10 cellular contexts compared by ENCODE assay signal in the genomic region with DNA sequence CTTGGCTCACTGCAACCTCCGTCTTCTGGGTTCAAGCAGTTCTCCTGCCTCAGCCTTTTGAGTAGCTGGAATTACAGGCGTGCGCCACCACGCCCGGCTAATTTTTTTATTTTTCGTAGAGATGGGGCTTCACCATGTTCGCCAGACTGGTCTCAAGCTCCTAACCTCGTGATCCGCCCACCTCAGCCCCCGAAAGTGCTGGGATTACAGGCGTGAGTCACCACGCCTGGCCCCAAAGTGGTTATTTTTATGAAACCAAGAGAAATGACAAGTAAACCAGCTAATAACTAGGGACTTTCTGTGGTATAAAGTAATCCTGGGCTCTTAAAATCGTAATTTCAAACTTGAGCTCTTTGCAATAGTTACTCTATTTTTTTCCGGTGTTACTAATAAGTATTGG. TPM values are rescaled to one million over a fixed set of nuclear protein-coding genes. Genes with fewer than 3 reads are reported as not detected.
DNase-seq lines count a peak whose midpoint lies in the region; ATAC-seq, FAIRE-seq and TF ChIP-seq lines count a peak whose summit lies in the region.
"Had no signal": no experiment of that assay in that cellular context is flagged by ENCODE, and none has a peak within 500 bp of the region (broad histone marks: within the 10 kb centered on the region; RNA-seq: fewer than 3 reads in every experiment).

No MANE protein-coding gene starts in this region.

- peak overlapping the region; percentile 90 for H3K27ac Mint-ChIP-seq in activated CD4-positive, alpha-beta memory T cell treated with anti-CD3 and anti-CD28 coated beads for 36 hours

- no peaks in the 10 kb centered on the region for H3K9me3 Mint-ChIP-seq in activated CD4-positive, alpha-beta memory T cell treated with anti-CD3 and anti-CD28 coated beads for 36 hours

- H3K36me3 ChIP-seq in small intestine (ENCODE audit: control insufficient read depth in 2 of 2, insufficient read depth in 2 of 2, low read length in 2 of 2) (no peaks in the 10 kb centered on the region), Peyer's patch (peaks cover 0 to 3% (median 0%) of the 10 kb centered on the region in 3 donors)

- POLR2A ChIA-PET in activated CD4-positive, alpha-beta memory T cell treated with anti-CD3 and anti-CD28 coated beads for 36 hours (lab: Charles Lee) = interaction anchor here (0.6 to 3.2 kb wide), 11 partner anchors 9 to 156 kb away, joined by 3 to 14 read pairs (median 4); a partner anchor contains a TSS

- no peak for FAIRE-seq in small intestine (lab: Jason Lieb, UNC)

- intact Hi-C loops in activated CD4-positive, alpha-beta memory T cell treated with anti-CD3 and anti-CD28 coated beads for 36 hours (cut with micrococcal nuclease) = loop anchor here (1.0 to 5.0 kb wide), 2 partner anchors 157 to 387 kb away; no protein-coding TSS in a partner anchor
- intact Hi-C loops in sciatic nerve (cut with DNase I) = no loop called here

- peak; percentile 90 for DNase-seq in activated CD4-positive, alpha-beta memory T cell treated with anti-CD3 and anti-CD28 coated beads for 36 hours
- DNase-seq in fibroblast of villous mesenchyme (ENCODE audit: low read depth) (peak; percentile 22), sciatic nerve (ENCODE audit: low spot score) (no peak), DMS153 (lab: John Stamatoyannopoulos, UW) (no peak), small intestine (no peak), Peyer's patch (no peak)
- DNase-seq in stimulated activated CD4-positive, alpha-beta T cell treated with anti-CD3 and anti-CD28 coated beads, TNF-alpha, amount 100 ng/mL, for 48 hours (ENCODE audit: low read depth in 3 of 3) = peak; percentile 43 to 57 (median 46)
- DNase-seq: foreskin keratinocyte had no signal

- H3K4me1 ChIP-seq in small intestine (ENCODE audit: control insufficient read depth in 2 of 2, insufficient read depth in 1 of 2, low read depth in 1 of 2, low read length in 1 of 2) (peaks cover 0 to 2% of the 10 kb centered on the region in 2 donors), Peyer's patch (peaks cover 0 to 18% (median 8%) of the 10 kb centered on the region in 4 donors)
- H3K4me1 ChIP-seq: foreskin keratinocyte had no signal

- ATAC-seq in GM18868 (IDR thresholded peaks at IDR 0.05; ENCODE audit: unreplicated experiment) = peak; percentile 25
- ATAC-seq in sciatic nerve = no peak
- ATAC-seq: foreskin keratinocyte had no signal

- H3K4me3 ChIP-seq in fibroblast of villous mesenchyme (ENCODE audit: low read depth, low read length) (no peak overlapping the region), small intestine (ENCODE audit: low read depth in 1 of 2, low read length in 2 of 2) (no peak overlapping the region), Peyer's patch (no peak overlapping the region)
- H3K4me3 ChIP-seq: lung had no signal

- H3K27me3 ChIP-seq in small intestine (ENCODE audit: control insufficient read depth in 2 of 2, insufficient read depth in 2 of 2, low read length in 2 of 2) (no peaks in the 10 kb centered on the region), Peyer's patch (no peaks in the 10 kb centered on the region)
- H3K27me3 ChIP-seq: foreskin keratinocyte had no signal

- H3K27ac ChIP-seq in small intestine (ENCODE audit: low read depth in 1 of 2, low read length in 1 of 2) (no peak overlapping the region), Peyer's patch (peak overlapping the region in 1 of 4 donors; percentile 14)
- H3K27ac ChIP-seq: foreskin keratinocyte had no signal

- peak overlapping the region; percentile 71 for H3K4me3 Mint-ChIP-seq in activated CD4-positive, alpha-beta memory T cell treated with anti-CD3 and anti-CD28 coated beads for 36 hours

- H3K36me3 Mint-ChIP-seq in activated CD4-positive, alpha-beta memory T cell treated with anti-CD3 and anti-CD28 coated beads for 36 hours = peaks cover 24% of the 10 kb centered on the region

- H3K9me3 ChIP-seq in small intestine (ENCODE audit: control insufficient read depth, low read depth) (no peaks in the 10 kb centered on the region), Peyer's patch (no peaks in the 10 kb centered on the region)

- H3K27me3 Mint-ChIP-seq in activated CD4-positive, alpha-beta memory T cell treated with anti-CD3 and anti-CD28 coated beads for 36 hours = no peaks in the 10 kb centered on the region

- CTCF ChIA-PET in activated CD4-positive, alpha-beta memory T cell treated with anti-CD3 and anti-CD28 coated beads for 36 hours (lab: Charles Lee) = interaction anchor here (0.8 to 1.5 kb wide), 8 partner anchors 17 to 273 kb away, joined by 3 to 6 read pairs (median 4); no protein-coding TSS in a partner anchor

- 72 to 80% (median 80%) methylated on average over 14 of the region's 14 CpGs for WGBS in small intestine, 3 donors

- peaks cover 51% of the 10 kb centered on the region for H3K4me1 Mint-ChIP-seq in activated CD4-positive, alpha-beta memory T cell treated with anti-CD3 and anti-CD28 coated beads for 36 hours (ENCODE audit: low read depth)

- TF ChIP-seq POLR2A in Peyer's patch (IDR thresholded peaks at IDR 0.05) = no peak

- no peak for TF ChIP-seq CTCF in fibroblast of villous mesenchyme (IDR thresholded peaks at IDR 0.05; ENCODE audit: insufficient read depth, low read depth, low read length)
- TF ChIP-seq CTCF in Peyer's patch (IDR thresholded peaks at IDR 0.05) = no peak

RNA-seq across cellular contexts. Expression of a gene that starts 4.0 kb away (rescaled TPM):
- total RNA-seq in activated CD4-positive, alpha-beta memory T cell treated with anti-CD3 and anti-CD28 coated beads for 36 hours = 1 to 10 TPM; 7.5 to 9.5 TPM
- total RNA-seq in fibroblast of villous mesenchyme (5.6 and 7.1 TPM in 2 replicates), sciatic nerve (8.5 TPM), Peyer's patch (10 to 100 TPM in 2 of 4 donors, 1 to 10 TPM in 2; 4.4 to 22.3 (median 10.2) TPM)
- 1 to 10 TPM; 3.2 to 5.6 (median 3.4) TPM for polyA plus RNA-seq in small intestine

RNA-seq across cellular contexts. Expression of a gene that starts 49.3 kb away (rescaled TPM):
- 10 to 100 TPM; 13.7 to 14.9 TPM for total RNA-seq in activated CD4-positive, alpha-beta memory T cell treated with anti-CD3 and anti-CD28 coated beads for 36 hours
- total RNA-seq in fibroblast of villous mesenchyme (37.0 and 47.5 TPM in 2 replicates), sciatic nerve (29.5 TPM), Peyer's patch (10 to 100 TPM; 17.0 to 53.6 (median 29.8) TPM)
- 10 to 100 TPM in 1 of 3 donors, 1 to 10 TPM in 2; 6.3 to 13.8 (median 7.6) TPM for polyA plus RNA-seq in small intestine

RNA-seq across cellular contexts. Expression of a gene that starts 53.2 kb away (rescaled TPM):
- 1 to 10 TPM; 6.2 to 7.8 TPM for total RNA-seq in activated CD4-positive, alpha-beta memory T cell treated with anti-CD3 and anti-CD28 coated beads for 36 hours
- total RNA-seq in fibroblast of villous mesenchyme (1.7 and 1.9 TPM in 2 replicates), sciatic nerve (15.4 TPM), Peyer's patch (1 to 10 TPM in 3 of 4 donors, not detected in 1; 1.6 to 2.8 (median 2.7) TPM)
- polyA plus RNA-seq in small intestine = 1 to 10 TPM; 1.8 to 7.7 (median 2.2) TPM

Comparison
In these comparisons a context has a peak if more than half of its experiments do, and no peak if none do; other contexts are left out.
1. DNase-seq: peak in activated CD4-positive, alpha-beta memory T cell treated with anti-CD3 and anti-CD28 coated beads for 36 hours (single experiment), fibroblast of villous mesenchyme (single experiment) and stimulated activated CD4-positive, alpha-beta T cell treated with anti-CD3 and anti-CD28 coated beads, TNF-alpha, amount 100 ng/mL, for 48 hours (3 of 3); none in sciatic nerve (single experiment), DMS153 (single experiment), small intestine (single experiment) and Peyer's patch (0 of 3).